11 cellular contexts compared by ENCODE assay signal in the genomic region with DNA sequence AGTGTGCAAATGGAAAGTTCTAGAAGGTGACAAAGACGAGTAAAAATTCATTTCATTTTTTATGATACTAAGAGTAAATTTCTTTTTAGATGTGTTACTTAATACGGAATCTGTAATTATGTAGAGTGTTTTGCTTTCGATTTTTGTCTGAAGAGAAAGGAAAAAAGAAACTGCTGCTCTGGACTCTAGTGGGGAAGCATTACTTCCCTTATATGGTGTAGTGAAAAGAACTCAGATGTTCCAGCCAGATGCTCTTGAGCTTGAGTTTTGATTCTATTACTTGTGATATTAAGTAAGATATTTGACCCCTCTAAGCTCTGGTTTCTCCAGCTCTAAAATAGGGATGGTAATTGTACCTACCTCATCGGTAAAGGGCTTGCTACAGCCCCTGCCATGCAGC. TPM values are rescaled to one million over a fixed set of nuclear protein-coding genes. Genes with fewer than 3 reads are reported as not detected.
A peak's percentile ranks its signal among the peaks of the same experiment; 100 is the strongest.
DNase-seq lines count a peak whose midpoint lies in the region; ATAC-seq lines count a peak whose summit lies in the region.
"Had no signal": no experiment of that assay in that cellular context is flagged by ENCODE, and none has a peak within 500 bp of the region (broad histone marks: within the 10 kb centered on the region; RNA-seq: fewer than 3 reads in every experiment).

No MANE protein-coding gene starts in this region.

- ATAC-seq in GM18858 (IDR thresholded peaks at IDR 0.05; ENCODE audit: unreplicated experiment) (peak; percentile 71), GM21515 (IDR thresholded peaks at IDR 0.05; ENCODE audit: unreplicated experiment) (peak; percentile 65), HG03565 (IDR thresholded peaks at IDR 0.05; ENCODE audit: unreplicated experiment) (peak; percentile 61), naive B cell (ENCODE audit: low read depth in 2 of 2) (peak; percentile 55 to 65)

- no peaks in the 10 kb centered on the region for H3K27me3 Mint-ChIP-seq in naive B cell

- H3K4me3 Mint-ChIP-seq in naive B cell, result peak overlapping the region in 2 of 8 donors; percentile 19 to 33
- H3K4me3 Mint-ChIP-seq: activated naive CD4-positive, alpha-beta T cell treated with anti-CD3 and anti-CD28 coated beads, Interleukin-2, amount 50 U/mL, for 24 hours had no signal

- H3K9me3 Mint-ChIP-seq in naive B cell, result peaks cover 0 to under 1% (median 0%) of the 10 kb centered on the region in 7 donors
- H3K9me3 Mint-ChIP-seq: activated naive CD4-positive, alpha-beta T cell treated with anti-CD3 and anti-CD28 coated beads, Interleukin-2, amount 50 U/mL, for 24 hours had no signal

- peak overlapping the region in 4 of 6 donors; percentile 18 to 46 (median 37) for H3K27ac Mint-ChIP-seq in naive B cell
- H3K27ac Mint-ChIP-seq: activated naive CD4-positive, alpha-beta T cell treated with anti-CD3 and anti-CD28 coated beads, Interleukin-2, amount 50 U/mL, for 24 hours had no signal

- no peaks in the 10 kb centered on the region for H3K36me3 Mint-ChIP-seq in naive B cell
- H3K36me3 Mint-ChIP-seq: activated naive CD4-positive, alpha-beta T cell treated with anti-CD3 and anti-CD28 coated beads, Interleukin-2, amount 50 U/mL, for 24 hours had no signal

- peak; percentile 32 for DNase-seq in naive B cell
- DNase-seq in stimulated activated naive CD4-positive, alpha-beta T cell treated with Interleukin-2 at 50 U/mL for 16 hours (lab: John Stamatoyannopoulos, UW), result no peak
- DNase-seq in SW 1271 (lab: John Stamatoyannopoulos, UW), result no peak
- DNase-seq in NCI-H1092 treated with DMSO at 0.1 percent for 48 hours (lab: John Stamatoyannopoulos, UW), result no peak
- DNase-seq: left ventricle myocardium inferior, NCI-H187 treated with DMSO at 0.1 percent for 48 hours, right cardiac atrium had no signal

- peaks cover 13 to 19% (median 14%) of the 10 kb centered on the region in 3 donors for H3K4me1 Mint-ChIP-seq in naive B cell

RNA-seq across cellular contexts. Expression of a gene that starts 12.2 kb away (rescaled TPM):
- 1 to 10 TPM in 1 of 6 donors, under 1 TPM in 3, not detected in 2; 0.19 to 3.4 (median 0.25) TPM for polyA plus RNA-seq in naive B cell (ENCODE audit: low read depth in 6 of 6)

RNA-seq across cellular contexts. Expression of a gene that starts 29.8 kb away (rescaled TPM):
- polyA plus RNA-seq in naive B cell (ENCODE audit: low read depth in 6 of 6), result 10 to 100 TPM; 28.0 to 38.2 (median 33.9) TPM
